In the genomic region with DNA sequence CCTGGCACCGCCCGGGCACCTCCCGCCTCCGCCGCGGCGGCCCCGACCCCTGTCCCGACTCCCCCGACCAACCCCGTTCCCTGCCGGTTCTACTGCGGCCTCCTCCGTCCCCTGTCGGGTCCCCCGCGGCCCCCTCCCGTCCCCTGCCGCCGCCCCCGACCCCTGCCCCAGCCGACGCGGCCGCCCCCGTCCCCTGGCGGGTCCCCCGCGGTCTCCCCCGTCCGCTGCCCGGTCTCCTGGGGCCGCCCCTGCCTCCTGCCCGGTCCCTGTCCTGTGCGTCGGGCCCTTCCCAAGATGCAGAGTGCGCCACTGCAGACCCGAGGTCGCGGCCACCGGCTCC, we compare ENCODE assay signal across 1 cellular context.
TF ChIP-seq lines count a peak whose summit lies in the region.

No MANE protein-coding gene starts in this region.

TF ChIP-seq in HEK293, 187 proteins besides CTCF, POLR2A, EP300 and RAD21:
- peak; percentile 4; the same call in 1 of the 2 replicates for TF ChIP-seq ZFHX2 (tag by site-specific recombination; conservative IDR thresholded peaks at IDR 0.05)
- TF ChIP-seq HIC1 (tag by site-specific recombination; IDR thresholded peaks at IDR 0.05): peak; percentile 72; the same call in 1 of the 2 replicates
